Comparison of ENCODE assay signal across 1 cellular context in genomic region chr15:90265271-90266060, GRCh38.
TF ChIP-seq lines count a peak whose summit lies in the region.

A gene with protein sequence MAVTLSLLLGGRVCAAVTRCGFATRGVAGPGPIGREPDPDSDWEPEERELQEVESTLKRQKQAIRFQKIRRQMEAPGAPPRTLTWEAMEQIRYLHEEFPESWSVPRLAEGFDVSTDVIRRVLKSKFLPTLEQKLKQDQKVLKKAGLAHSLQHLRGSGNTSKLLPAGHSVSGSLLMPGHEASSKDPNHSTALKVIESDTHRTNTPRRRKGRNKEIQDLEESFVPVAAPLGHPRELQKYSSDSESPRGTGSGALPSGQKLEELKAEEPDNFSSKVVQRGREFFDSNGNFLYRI (plus strand): TSS chr15:90265672. CDS start chr15:90265713, 41 bp downstream.

TF ChIP-seq in HepG2, 621 proteins besides CTCF, POLR2A, EP300 and RAD21 (continued from another document and continues in another):
- peak; percentile 65 for TF ChIP-seq POGZ (CRISPR knock-in tag; IDR thresholded peaks at IDR 0.05)
- TF ChIP-seq KAT2B (IDR thresholded peaks at IDR 0.05; ENCODE audit: borderline replicate concordance, low read depth, low read length) = no peak
- TF ChIP-seq GTF2F1 (IDR thresholded peaks at IDR 0.05; ENCODE audit: low read length) = no peak
- TF ChIP-seq PHF21A (CRISPR knock-in tag; IDR thresholded peaks at IDR 0.05) = peak; percentile 71
- peak; percentile 62 to 71; a peak in 3 of 4 replicates for TF ChIP-seq HMGXB4 (CRISPR knock-in tag; IDR thresholded peaks at IDR 0.05; ENCODE audit: borderline replicate concordance in 1 of 2, low read depth in 1 of 2)
- TF ChIP-seq NPAS2 (CRISPR knock-in tag; IDR thresholded peaks at IDR 0.05; ENCODE audit: borderline replicate concordance) = no peak
- TF ChIP-seq SNRNP70 (IDR thresholded peaks at IDR 0.05; ENCODE audit: low read depth, low read length) = no peak
- no peak; the same call in 1 of the 2 replicates for TF ChIP-seq ZSCAN12 (CRISPR knock-in tag; IDR thresholded peaks at IDR 0.05)
- TF ChIP-seq, protein P1, sequence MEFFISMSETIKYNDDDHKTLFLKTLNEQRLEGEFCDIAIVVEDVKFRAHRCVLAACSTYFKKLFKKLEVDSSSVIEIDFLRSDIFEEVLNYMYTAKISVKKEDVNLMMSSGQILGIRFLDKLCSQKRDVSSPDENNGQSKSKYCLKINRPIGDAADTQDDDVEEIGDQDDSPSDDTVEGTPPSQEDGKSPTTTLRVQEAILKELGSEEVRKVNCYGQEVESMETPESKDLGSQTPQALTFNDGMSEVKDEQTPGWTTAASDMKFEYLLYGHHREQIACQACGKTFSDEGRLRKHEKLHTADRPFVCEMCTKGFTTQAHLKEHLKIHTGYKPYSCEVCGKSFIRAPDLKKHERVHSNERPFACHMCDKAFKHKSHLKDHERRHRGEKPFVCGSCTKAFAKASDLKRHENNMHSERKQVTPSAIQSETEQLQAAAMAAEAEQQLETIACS (CRISPR knock-in tag; IDR thresholded peaks at IDR 0.05) = no peak
- 0 out of 2 replicates have a peak, but pooled peaks have one; percentile 29 for TF ChIP-seq SETDB1 (CRISPR knock-in tag; IDR thresholded peaks at IDR 0.05; ENCODE audit: borderline replicate concordance)
- peak; percentile 88 for TF ChIP-seq ZNF501 (CRISPR knock-in tag; IDR thresholded peaks at IDR 0.05)
- TF ChIP-seq ZNF547 (CRISPR knock-in tag; IDR thresholded peaks at IDR 0.05) = peak; percentile 85; the same call in 1 of the 2 replicates
- TF ChIP-seq ZNF577 (CRISPR knock-in tag; IDR thresholded peaks at IDR 0.05; ENCODE audit: borderline replicate concordance, low read depth) = no peak
- TF ChIP-seq PLRG1 (conservative IDR thresholded peaks at IDR 0.05) = no peak
- TF ChIP-seq, protein P2, sequence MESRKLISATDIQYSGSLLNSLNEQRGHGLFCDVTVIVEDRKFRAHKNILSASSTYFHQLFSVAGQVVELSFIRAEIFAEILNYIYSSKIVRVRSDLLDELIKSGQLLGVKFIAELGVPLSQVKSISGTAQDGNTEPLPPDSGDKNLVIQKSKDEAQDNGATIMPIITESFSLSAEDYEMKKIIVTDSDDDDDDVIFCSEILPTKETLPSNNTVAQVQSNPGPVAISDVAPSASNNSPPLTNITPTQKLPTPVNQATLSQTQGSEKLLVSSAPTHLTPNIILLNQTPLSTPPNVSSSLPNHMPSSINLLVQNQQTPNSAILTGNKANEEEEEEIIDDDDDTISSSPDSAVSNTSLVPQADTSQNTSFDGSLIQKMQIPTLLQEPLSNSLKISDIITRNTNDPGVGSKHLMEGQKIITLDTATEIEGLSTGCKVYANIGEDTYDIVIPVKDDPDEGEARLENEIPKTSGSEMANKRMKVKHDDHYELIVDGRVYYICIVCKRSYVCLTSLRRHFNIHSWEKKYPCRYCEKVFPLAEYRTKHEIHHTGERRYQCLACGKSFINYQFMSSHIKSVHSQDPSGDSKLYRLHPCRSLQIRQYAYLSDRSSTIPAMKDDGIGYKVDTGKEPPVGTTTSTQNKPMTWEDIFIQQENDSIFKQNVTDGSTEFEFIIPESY (CRISPR knock-in tag; IDR thresholded peaks at IDR 0.05) = peak; percentile 34
- no peak for TF ChIP-seq ZSCAN29 (CRISPR knock-in tag; conservative IDR thresholded peaks at IDR 0.05)
- no peak for TF ChIP-seq ZNF382 (CRISPR knock-in tag; IDR thresholded peaks at IDR 0.05; ENCODE audit: borderline replicate concordance)
- TF ChIP-seq ZNF788 (CRISPR knock-in tag; IDR thresholded peaks at IDR 0.05; ENCODE audit: borderline replicate concordance) = peak; percentile 63; the same call in 1 of the 2 replicates
- no peak for TF ChIP-seq TP53 (CRISPR knock-in tag; conservative IDR thresholded peaks at IDR 0.05)
- no peak for TF ChIP-seq KLF13 (CRISPR knock-in tag; IDR thresholded peaks at IDR 0.05)
- TF ChIP-seq IKZF4 (CRISPR knock-in tag; IDR thresholded peaks at IDR 0.05; ENCODE audit: borderline replicate concordance, low read depth, not compliant biosample characterization) = peak; percentile 82
- TF ChIP-seq POLR2AphosphoS5 (IDR thresholded peaks at IDR 0.05; ENCODE audit: low read depth, low read length) = peak; percentile 97
- TF ChIP-seq, protein P3, sequence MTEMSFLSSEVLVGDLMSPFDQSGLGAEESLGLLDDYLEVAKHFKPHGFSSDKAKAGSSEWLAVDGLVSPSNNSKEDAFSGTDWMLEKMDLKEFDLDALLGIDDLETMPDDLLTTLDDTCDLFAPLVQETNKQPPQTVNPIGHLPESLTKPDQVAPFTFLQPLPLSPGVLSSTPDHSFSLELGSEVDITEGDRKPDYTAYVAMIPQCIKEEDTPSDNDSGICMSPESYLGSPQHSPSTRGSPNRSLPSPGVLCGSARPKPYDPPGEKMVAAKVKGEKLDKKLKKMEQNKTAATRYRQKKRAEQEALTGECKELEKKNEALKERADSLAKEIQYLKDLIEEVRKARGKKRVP (CRISPR knock-in tag; IDR thresholded peaks at IDR 0.05) = peak in 1 of 2 experiments; percentile 74; a peak in 2 of 4 replicates
- TF ChIP-seq NFE2L2 (IDR thresholded peaks at IDR 0.05; ENCODE audit: low read length) = no peak
- no peak for TF ChIP-seq ZFP1 (CRISPR knock-in tag; IDR thresholded peaks at IDR 0.05)
- no peak for TF ChIP-seq ZNF12 (CRISPR knock-in tag; IDR thresholded peaks at IDR 0.05)
- no peak for TF ChIP-seq ZNF619 (CRISPR knock-in tag; IDR thresholded peaks at IDR 0.05)
- peak; percentile 70; the same call in 1 of the 2 replicates for TF ChIP-seq ZBTB7B (CRISPR knock-in tag; IDR thresholded peaks at IDR 0.05)
- peak; percentile 92 for TF ChIP-seq SPEN (CRISPR knock-in tag; IDR thresholded peaks at IDR 0.05; ENCODE audit: low read depth)
- TF ChIP-seq, protein P4, sequence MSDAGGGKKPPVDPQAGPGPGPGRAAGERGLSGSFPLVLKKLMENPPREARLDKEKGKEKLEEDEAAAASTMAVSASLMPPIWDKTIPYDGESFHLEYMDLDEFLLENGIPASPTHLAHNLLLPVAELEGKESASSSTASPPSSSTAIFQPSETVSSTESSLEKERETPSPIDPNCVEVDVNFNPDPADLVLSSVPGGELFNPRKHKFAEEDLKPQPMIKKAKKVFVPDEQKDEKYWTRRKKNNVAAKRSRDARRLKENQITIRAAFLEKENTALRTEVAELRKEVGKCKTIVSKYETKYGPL (CRISPR knock-in tag; IDR thresholded peaks at IDR 0.05) = peak; percentile 56; the same call in 1 of the 2 replicates
- TF ChIP-seq, protein P5, sequence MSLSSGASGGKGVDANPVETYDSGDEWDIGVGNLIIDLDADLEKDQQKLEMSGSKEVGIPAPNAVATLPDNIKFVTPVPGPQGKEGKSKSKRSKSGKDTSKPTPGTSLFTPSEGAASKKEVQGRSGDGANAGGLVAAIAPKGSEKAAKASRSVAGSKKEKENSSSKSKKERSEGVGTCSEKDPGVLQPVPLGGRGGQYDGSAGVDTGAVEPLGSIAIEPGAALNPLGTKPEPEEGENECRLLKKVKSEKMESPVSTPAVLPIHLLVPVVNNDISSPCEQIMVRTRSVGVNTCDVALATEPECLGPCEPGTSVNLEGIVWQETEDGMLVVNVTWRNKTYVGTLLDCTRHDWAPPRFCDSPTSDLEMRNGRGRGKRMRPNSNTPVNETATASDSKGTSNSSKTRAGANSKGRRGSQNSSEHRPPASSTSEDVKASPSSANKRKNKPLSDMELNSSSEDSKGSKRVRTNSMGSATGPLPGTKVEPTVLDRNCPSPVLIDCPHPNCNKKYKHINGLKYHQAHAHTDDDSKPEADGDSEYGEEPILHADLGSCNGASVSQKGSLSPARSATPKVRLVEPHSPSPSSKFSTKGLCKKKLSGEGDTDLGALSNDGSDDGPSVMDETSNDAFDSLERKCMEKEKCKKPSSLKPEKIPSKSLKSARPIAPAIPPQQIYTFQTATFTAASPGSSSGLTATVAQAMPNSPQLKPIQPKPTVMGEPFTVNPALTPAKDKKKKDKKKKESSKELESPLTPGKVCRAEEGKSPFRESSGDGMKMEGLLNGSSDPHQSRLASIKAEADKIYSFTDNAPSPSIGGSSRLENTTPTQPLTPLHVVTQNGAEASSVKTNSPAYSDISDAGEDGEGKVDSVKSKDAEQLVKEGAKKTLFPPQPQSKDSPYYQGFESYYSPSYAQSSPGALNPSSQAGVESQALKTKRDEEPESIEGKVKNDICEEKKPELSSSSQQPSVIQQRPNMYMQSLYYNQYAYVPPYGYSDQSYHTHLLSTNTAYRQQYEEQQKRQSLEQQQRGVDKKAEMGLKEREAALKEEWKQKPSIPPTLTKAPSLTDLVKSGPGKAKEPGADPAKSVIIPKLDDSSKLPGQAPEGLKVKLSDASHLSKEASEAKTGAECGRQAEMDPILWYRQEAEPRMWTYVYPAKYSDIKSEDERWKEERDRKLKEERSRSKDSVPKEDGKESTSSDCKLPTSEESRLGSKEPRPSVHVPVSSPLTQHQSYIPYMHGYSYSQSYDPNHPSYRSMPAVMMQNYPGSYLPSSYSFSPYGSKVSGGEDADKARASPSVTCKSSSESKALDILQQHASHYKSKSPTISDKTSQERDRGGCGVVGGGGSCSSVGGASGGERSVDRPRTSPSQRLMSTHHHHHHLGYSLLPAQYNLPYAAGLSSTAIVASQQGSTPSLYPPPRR (CRISPR knock-in tag; IDR thresholded peaks at IDR 0.05; ENCODE audit: borderline replicate concordance) = no peak
- TF ChIP-seq BATF2 (CRISPR knock-in tag; IDR thresholded peaks at IDR 0.05) = peak; percentile 77; the same call in 1 of the 2 replicates
- no peak for TF ChIP-seq ZNF879 (CRISPR knock-in tag; IDR thresholded peaks at IDR 0.05)
- peak; percentile 98 for TF ChIP-seq GABPB1 (CRISPR knock-in tag; IDR thresholded peaks at IDR 0.05)
- peak; percentile 95 for TF ChIP-seq BCL3 (CRISPR knock-in tag; IDR thresholded peaks at IDR 0.05)
- no peak for TF ChIP-seq TBP (CRISPR knock-in tag; IDR thresholded peaks at IDR 0.05)
- TF ChIP-seq, protein P6, sequence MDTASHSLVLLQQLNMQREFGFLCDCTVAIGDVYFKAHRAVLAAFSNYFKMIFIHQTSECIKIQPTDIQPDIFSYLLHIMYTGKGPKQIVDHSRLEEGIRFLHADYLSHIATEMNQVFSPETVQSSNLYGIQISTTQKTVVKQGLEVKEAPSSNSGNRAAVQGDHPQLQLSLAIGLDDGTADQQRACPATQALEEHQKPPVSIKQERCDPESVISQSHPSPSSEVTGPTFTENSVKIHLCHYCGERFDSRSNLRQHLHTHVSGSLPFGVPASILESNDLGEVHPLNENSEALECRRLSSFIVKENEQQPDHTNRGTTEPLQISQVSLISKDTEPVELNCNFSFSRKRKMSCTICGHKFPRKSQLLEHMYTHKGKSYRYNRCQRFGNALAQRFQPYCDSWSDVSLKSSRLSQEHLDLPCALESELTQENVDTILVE (CRISPR knock-in tag; IDR thresholded peaks at IDR 0.05) = 0 out of 2 replicates have a peak, but pooled peaks have one; percentile 63
- TF ChIP-seq ZNF556 (CRISPR knock-in tag; IDR thresholded peaks at IDR 0.05; ENCODE audit: borderline replicate concordance) = peak; percentile 60; the same call in 1 of the 2 replicates
- TF ChIP-seq NR2F2 (IDR thresholded peaks at IDR 0.05; ENCODE audit: borderline replicate concordance, low read depth) = no peak
- peak; percentile 61; the same call in 1 of the 2 replicates for TF ChIP-seq RXRB (CRISPR knock-in tag; IDR thresholded peaks at IDR 0.05; ENCODE audit: borderline replicate concordance)
- TF ChIP-seq YY1 (IDR thresholded peaks at IDR 0.05; ENCODE audit: insufficient read depth, insufficient replicate concordance, low read depth, low read length) = peak; percentile 89
- peak; percentile 48; the same call in 1 of the 2 replicates for TF ChIP-seq ZSCAN25 (CRISPR knock-in tag; IDR thresholded peaks at IDR 0.05)
- peak; percentile 94 for TF ChIP-seq ZNF33B (CRISPR knock-in tag; IDR thresholded peaks at IDR 0.05)
- peak; percentile 50 for TF ChIP-seq NR2C2 (CRISPR knock-in tag; IDR thresholded peaks at IDR 0.05; ENCODE audit: borderline replicate concordance)
- TF ChIP-seq, protein P7, sequence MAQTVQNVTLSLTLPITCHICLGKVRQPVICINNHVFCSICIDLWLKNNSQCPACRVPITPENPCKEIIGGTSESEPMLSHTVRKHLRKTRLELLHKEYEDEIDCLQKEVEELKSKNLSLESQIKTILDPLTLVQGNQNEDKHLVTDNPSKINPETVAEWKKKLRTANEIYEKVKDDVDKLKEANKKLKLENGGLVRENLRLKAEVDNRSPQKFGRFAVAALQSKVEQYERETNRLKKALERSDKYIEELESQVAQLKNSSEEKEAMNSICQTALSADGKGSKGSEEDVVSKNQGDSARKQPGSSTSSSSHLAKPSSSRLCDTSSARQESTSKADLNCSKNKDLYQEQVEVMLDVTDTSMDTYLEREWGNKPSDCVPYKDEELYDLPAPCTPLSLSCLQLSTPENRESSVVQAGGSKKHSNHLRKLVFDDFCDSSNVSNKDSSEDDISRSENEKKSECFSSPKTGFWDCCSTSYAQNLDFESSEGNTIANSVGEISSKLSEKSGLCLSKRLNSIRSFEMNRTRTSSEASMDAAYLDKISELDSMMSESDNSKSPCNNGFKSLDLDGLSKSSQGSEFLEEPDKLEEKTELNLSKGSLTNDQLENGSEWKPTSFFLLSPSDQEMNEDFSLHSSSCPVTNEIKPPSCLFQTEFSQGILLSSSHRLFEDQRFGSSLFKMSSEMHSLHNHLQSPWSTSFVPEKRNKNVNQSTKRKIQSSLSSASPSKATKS (CRISPR knock-in tag; IDR thresholded peaks at IDR 0.05) = peak; percentile 83; the same call in 1 of the 2 replicates
- 0 out of 2 replicates have a peak, but pooled peaks have one; percentile 33 for TF ChIP-seq ZNF160 (CRISPR knock-in tag; IDR thresholded peaks at IDR 0.05)
- no peak for TF ChIP-seq DNMT3B (CRISPR knock-in tag; conservative IDR thresholded peaks at IDR 0.05)
- TF ChIP-seq ZNF432 (CRISPR knock-in tag; IDR thresholded peaks at IDR 0.05; ENCODE audit: borderline replicate concordance) = no peak
